Comparison of ENCODE assay signal across 8 cellular contexts in genomic region chr3:177483182-177483967, GRCh38.
DNase-seq lines count a peak whose midpoint lies in the region; ATAC-seq, FAIRE-seq and TF ChIP-seq lines count a peak whose summit lies in the region.

No MANE protein-coding gene starts in this region.

- no peak for TF ChIP-seq EP300 in stomach (IDR thresholded peaks at IDR 0.05)

- H3K4me1 ChIP-seq in ascending aorta (peaks cover 0 to 19% of the 10 kb centered on the region in 2 donors), left lung (peaks cover 0 to 5% of the 10 kb centered on the region in 2 donors), stomach (peaks cover 12 to 52% (median 35%) of the 10 kb centered on the region in 4 donors)

- H3K36me3 ChIP-seq in ascending aorta: no peaks in the 10 kb centered on the region
- no peaks in the 10 kb centered on the region for H3K36me3 ChIP-seq in left lung
- H3K36me3 ChIP-seq in stomach: no peaks in the 10 kb centered on the region

- peak; percentile 64 for ATAC-seq in left lung

- no peak for DNase-seq in D721Med (ENCODE audit: insufficient read length, low spot score)
- peak; percentile 28 for DNase-seq in Jurkat, Clone E6-1 (ENCODE audit: low read depth, low spot score)
- DNase-seq in ascending aorta (ENCODE audit: low spot score in 2 of 2): no peak
- no peak for DNase-seq in left lung
- no peak for DNase-seq in 8988T
- no peak for DNase-seq in A172 (ENCODE audit: low spot score)
- no peak for DNase-seq in stomach
- DNase-seq in G401 (ENCODE audit: low spot score): no peak

- H3K27ac ChIP-seq in ascending aorta (peak overlapping the region; percentile 69 to 73), left lung (peak overlapping the region in 1 of 2 donors; percentile 5), stomach (no peak overlapping the region)

- no peak overlapping the region for H3K4me3 ChIP-seq in Jurkat, Clone E6-1 (ENCODE audit: low read length)
- no peak overlapping the region for H3K4me3 ChIP-seq in ascending aorta
- no peak overlapping the region for H3K4me3 ChIP-seq in left lung
- no peak overlapping the region for H3K4me3 ChIP-seq in stomach

- in situ Hi-C loops in G401 (cut with HindIII; ENCODE audit: low sequenced_read_pairs): no loop called here

- TF ChIP-seq CTCF in D721Med (IDR thresholded peaks at IDR 0.05; ENCODE audit: insufficient read depth, missing control alignments) (peak; percentile 2), ascending aorta (IDR thresholded peaks at IDR 0.05) (peak in 1 of 3 experiments; percentile 7), left lung (IDR thresholded peaks at IDR 0.05) (peak in 1 of 2 donors; percentile 20), stomach (IDR thresholded peaks at IDR 0.05) (peak in 1 of 7 experiments; percentile 21)

- H3K27me3 ChIP-seq in ascending aorta: no peaks in the 10 kb centered on the region
- H3K27me3 ChIP-seq in left lung: no peaks in the 10 kb centered on the region
- no peaks in the 10 kb centered on the region for H3K27me3 ChIP-seq in stomach

- intact Hi-C loops in ascending aorta (cut with DNase I) (no loop called here), left lung (cut with DNase I) (no loop called here), stomach (cut with DNase I; ENCODE audit: low total_unique reads) (no loop called here)

- H3K9me3 ChIP-seq in ascending aorta (peaks cover 0 to 10% of the 10 kb centered on the region in 2 donors), left lung (peaks cover 0 to 2% of the 10 kb centered on the region in 2 donors), stomach (peaks cover 0 to 4% (median 0%) of the 10 kb centered on the region in 4 donors)

- TF ChIP-seq POLR2A in stomach (IDR thresholded peaks at IDR 0.05): no peak

- FAIRE-seq in D721Med (lab: Jason Lieb, UNC): no peak

- 62 to 82% (median 75%) methylated on average over 4 of the region's 4 CpGs for WGBS in stomach, 5 donors

Comparison
In these comparisons a context has a peak if more than half of its experiments do, and no peak if none do; other contexts are left out.
1. H3K27ac ChIP-seq: peak in ascending aorta (2 of 2); none in stomach (0 of 5).